In genomic region chr3:37216597-37217097, GRCh38 we compare ENCODE assay signal across 12 cellular contexts.
"Had no signal": no experiment of that assay in that cellular context is flagged by ENCODE, and none has a peak within 500 bp of the region (broad histone marks: within the 10 kb centered on the region; RNA-seq: fewer than 3 reads in every experiment).

No MANE protein-coding gene starts in this region.

- H3K27ac ChIP-seq: brain microvascular endothelial cell, dorsolateral prefrontal cortex, right atrium auricular region, SJCRH30 had no signal

- H3K4me1 Mint-ChIP-seq: naive B cell; stimulated activated memory B cell treated with anti-CD40 and anti-IgM and Interleukin-4, amounts not matched to agents 10 μg/mL and 1 μg/mL and 100 μg/mL, for 72 hours had no signal

- ATAC-seq: esophagus mucosa; left colon; stimulated activated memory B cell treated with anti-CD40 and anti-IgM and Interleukin-4, amounts not matched to agents 10 μg/mL and 1 μg/mL and 100 μg/mL, for 72 hours had no signal

- H3K4me3 ChIP-seq: dorsolateral prefrontal cortex, right atrium auricular region, SJCRH30 had no signal

- H3K36me3 ChIP-seq: brain microvascular endothelial cell, right atrium auricular region, SJCRH30 had no signal

- H3K27me3 Mint-ChIP-seq: naive B cell; stimulated activated memory B cell treated with anti-CD40 and anti-IgM and Interleukin-4, amounts not matched to agents 10 μg/mL and 1 μg/mL and 100 μg/mL, for 72 hours had no signal

- H3K36me3 Mint-ChIP-seq: naive B cell; stimulated activated memory B cell treated with anti-CD40 and anti-IgM and Interleukin-4, amounts not matched to agents 10 μg/mL and 1 μg/mL and 100 μg/mL, for 72 hours had no signal

- H3K4me1 ChIP-seq: right atrium auricular region had no signal

- H3K9me3 Mint-ChIP-seq: naive B cell; stimulated activated memory B cell treated with anti-CD40 and anti-IgM and Interleukin-4, amounts not matched to agents 10 μg/mL and 1 μg/mL and 100 μg/mL, for 72 hours had no signal

- H3K27ac Mint-ChIP-seq: naive B cell; stimulated activated memory B cell treated with anti-CD40 and anti-IgM and Interleukin-4, amounts not matched to agents 10 μg/mL and 1 μg/mL and 100 μg/mL, for 72 hours had no signal

- H3K27me3 ChIP-seq: brain microvascular endothelial cell, dorsolateral prefrontal cortex, right atrium auricular region, SJCRH30 had no signal

- H3K9me3 ChIP-seq: right atrium auricular region, SJCRH30 had no signal

- DNase-seq: activated T-cell treated with anti-CD3 and anti-CD28 coated beads, Interleukin-2, amount 50 U/mL, for 48 hours; brain microvascular endothelial cell; dorsolateral prefrontal cortex; left colon; naive B cell; nucleus accumbens; SJCRH30; small intestine; trophoblast cell had no signal

- H3K4me3 Mint-ChIP-seq: naive B cell; stimulated activated memory B cell treated with anti-CD40 and anti-IgM and Interleukin-4, amounts not matched to agents 10 μg/mL and 1 μg/mL and 100 μg/mL, for 72 hours had no signal
